Comparison of ENCODE assay signal across 8 cellular contexts in the genomic region with DNA sequence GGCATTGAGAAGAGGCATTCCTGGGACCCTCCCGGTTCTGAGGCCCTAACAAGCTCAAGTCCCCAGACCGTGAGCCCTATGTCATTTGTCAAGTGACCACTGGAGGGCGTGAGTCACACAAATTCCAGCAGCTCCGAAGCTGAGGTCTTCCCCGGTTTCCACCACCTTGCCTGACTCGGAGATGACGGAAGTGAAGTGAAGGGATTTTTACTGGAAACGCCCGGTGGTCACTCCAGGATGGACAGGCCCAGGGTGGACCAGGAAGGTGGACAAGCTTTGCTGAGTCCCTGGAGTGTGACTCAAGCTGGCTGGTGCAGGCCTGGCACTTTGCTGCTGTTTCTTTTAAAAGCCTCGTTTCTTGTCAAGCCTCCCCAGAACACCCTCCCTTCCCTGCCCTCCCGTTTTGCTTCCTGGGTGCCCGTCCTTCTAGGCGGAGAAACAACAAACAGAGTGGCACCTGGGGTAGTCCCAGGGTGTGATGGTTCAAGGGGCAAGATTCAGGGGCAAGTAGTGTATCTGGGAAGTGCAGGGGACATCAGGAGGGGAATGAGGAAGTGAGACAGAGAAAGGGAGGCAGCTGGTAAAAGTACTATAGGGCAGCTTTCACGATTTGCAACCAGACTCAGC. TPM values are rescaled to one million over a fixed set of nuclear protein-coding genes. Genes with fewer than 3 reads are reported as not detected.
A peak's percentile ranks its signal among the peaks of the same experiment; 100 is the strongest.
DNase-seq lines count a peak whose midpoint lies in the region; ATAC-seq and TF ChIP-seq lines count a peak whose summit lies in the region.

No MANE protein-coding gene starts in this region.

- peak overlapping the region; percentile 64 for H3K27ac Mint-ChIP-seq in HFFc6
- H3K27ac Mint-ChIP-seq in T-helper 17 cell, result peak overlapping the region; percentile 98

- H3K4me1 Mint-ChIP-seq in HFFc6 (ENCODE audit: low read depth) (peaks cover 24% of the 10 kb centered on the region), T-helper 17 cell (peaks cover 38% of the 10 kb centered on the region)

- H3K9me3 Mint-ChIP-seq in HFFc6, result no peaks in the 10 kb centered on the region; the same call in 1 of the 2 replicates

- H3K27ac ChIP-seq in ascending aorta (peak overlapping the region; percentile 17 to 36), hepatocyte (peak overlapping the region; percentile 80)

- peak overlapping the region; percentile 62 for H3K4me2 ChIP-seq in hepatocyte

- peak; percentile 94 for TF ChIP-seq CTCF in HFFc6 (IDR thresholded peaks at IDR 0.05)
- TF ChIP-seq CTCF in ascending aorta (IDR thresholded peaks at IDR 0.05), result peak; percentile 74 to 79 (median 76)
- TF ChIP-seq CTCF in hepatocyte (IDR thresholded peaks at IDR 0.05; ENCODE audit: poor library complexity), result peak; percentile 85
- peak; percentile 86 for TF ChIP-seq CTCF in retinal pigment epithelial cell (conservative IDR thresholded peaks at IDR 0.05; ENCODE audit: low read depth, low read length)

- H3K9me2 ChIP-seq in hepatocyte (replicated peaks; ENCODE audit: insufficient read depth), result no peaks in the 10 kb centered on the region

- intact Hi-C loops in ascending aorta (cut with DNase I), result loop anchor here (1.0 kb wide), 2 partner anchors 75 to 88 kb away; a partner anchor contains a TSS

- no peaks in the 10 kb centered on the region for H3K9me3 ChIP-seq in T-helper 17 cell (ENCODE audit: control insufficient read depth, low read length, poor library complexity, severe bottlenecking)
- H3K9me3 ChIP-seq in ascending aorta, result no peaks in the 10 kb centered on the region
- H3K9me3 ChIP-seq in hepatocyte (ENCODE audit: low read depth), result no peaks in the 10 kb centered on the region

- H3K4me3 ChIP-seq in ascending aorta (peak overlapping the region; percentile 1 to 55), hepatocyte (no peak overlapping the region), retinal pigment epithelial cell (ENCODE audit: low read length) (peak overlapping the region; percentile 41)

- H3K36me3 Mint-ChIP-seq in HFFc6 (ENCODE audit: low read depth) (no peaks in the 10 kb centered on the region), T-helper 17 cell (ENCODE audit: low read depth) (no peaks in the 10 kb centered on the region)

- peak overlapping the region; percentile 91 for H2AFZ ChIP-seq in hepatocyte

- H3K27me3 Mint-ChIP-seq in HFFc6 (ENCODE audit: insufficient read depth), result peaks cover 4% of the 10 kb centered on the region; the same call in 1 of the 2 replicates
- peaks cover 6% of the 10 kb centered on the region for H3K27me3 Mint-ChIP-seq in T-helper 17 cell

- DNase-seq in ELR (ENCODE audit: low read depth) (peak; percentile 87), HFFc6 (peak; percentile 76), NCI-H1436 treated with DMSO at 0.1 percent for 48 hours (lab: John Stamatoyannopoulos, UW) (peak; percentile 58), T-helper 17 cell (peak; percentile 49 to 70 (median 63)), ascending aorta (ENCODE audit: low spot score in 2 of 2) (peak; percentile 47 to 93), hepatocyte (ENCODE audit: low spot score) (peak; percentile 90), retinal pigment epithelial cell (ENCODE audit: low read depth) (peak; percentile 55)

- H3K4me1 ChIP-seq in ascending aorta (no peaks in the 10 kb centered on the region), hepatocyte (ENCODE audit: insufficient read depth) (peaks cover 12% of the 10 kb centered on the region)

- H3K79me2 ChIP-seq in hepatocyte, result no peaks in the 10 kb centered on the region

- no peaks in the 10 kb centered on the region for H4K20me1 ChIP-seq in hepatocyte (ENCODE audit: insufficient read depth, poor library complexity, severe bottlenecking)

- ATAC-seq in T-helper 17 cell, result peak; percentile 77
- ATAC-seq in HG02840 (IDR thresholded peaks at IDR 0.05; ENCODE audit: low FRiP score, unreplicated experiment), result no peak

- H3K4me3 Mint-ChIP-seq in HFFc6 (peak overlapping the region; percentile 72), T-helper 17 cell (peak overlapping the region; percentile 89)

- no peaks in the 10 kb centered on the region for H3K27me3 ChIP-seq in ascending aorta
- no peaks in the 10 kb centered on the region for H3K27me3 ChIP-seq in hepatocyte

- WGBS in hepatocyte (ENCODE audit: low lambda C conversion rate, missing lambda C conversion rate), result 10% methylated on average over 14 of the region's 14 CpGs

- H3K36me3 ChIP-seq in ascending aorta, result no peaks in the 10 kb centered on the region
- no peaks in the 10 kb centered on the region for H3K36me3 ChIP-seq in hepatocyte (replicated peaks; ENCODE audit: insufficient read depth, low read depth)

RNA-seq across cellular contexts. Expression of a gene that starts 5.3 kb away (rescaled TPM):
- total RNA-seq in HFFc6 (2021; fragmentation: NEBNext Ultra II Directional; extraction: Animal tissue kit (Norgen Biotek cat#: 25700)), result not detected
- total RNA-seq in T-helper 17 cell, result under 1 TPM in 1 of 2 donors, not detected in 1; 0.07 TPM
- not detected for total RNA-seq in ascending aorta
- total RNA-seq in hepatocyte, result 6.7 TPM in 2 replicates
- 2.5 and 7.9 TPM in 2 replicates for polyA plus RNA-seq in hepatocyte
